13 cellular contexts compared by ENCODE assay signal in the genomic region with DNA sequence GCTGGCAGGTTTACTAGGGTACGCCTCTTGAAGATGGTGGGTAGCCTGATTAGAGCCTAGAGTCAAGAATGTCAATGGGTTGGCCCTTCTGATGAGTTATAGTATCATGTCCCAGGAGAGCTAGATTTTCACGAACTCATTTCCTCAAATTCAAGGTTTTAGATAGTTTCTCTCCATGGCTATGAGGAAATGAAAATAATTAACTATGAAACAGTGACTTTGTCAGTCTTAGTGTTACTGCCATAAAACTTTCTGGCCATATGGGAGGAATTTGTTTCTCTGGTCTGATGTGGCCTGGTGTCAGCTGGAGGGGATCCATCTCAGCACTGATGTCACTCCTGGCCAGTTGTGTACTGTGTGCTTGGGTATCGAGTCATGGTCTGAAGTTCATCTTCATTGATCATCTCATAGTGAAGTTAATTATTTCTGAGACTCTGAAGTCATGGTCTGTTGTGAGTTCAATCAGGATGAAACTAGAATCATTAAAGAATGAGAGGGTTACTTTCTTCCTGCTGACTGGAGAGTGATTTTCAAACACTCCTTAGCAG. TPM values are rescaled to one million over a fixed set of nuclear protein-coding genes. Genes with fewer than 3 reads are reported as not detected.
DNase-seq lines count a peak whose midpoint lies in the region; ATAC-seq and TF ChIP-seq lines count a peak whose summit lies in the region.
"Had no signal": no experiment of that assay in that cellular context is flagged by ENCODE, and none has a peak within 500 bp of the region (broad histone marks: within the 10 kb centered on the region; RNA-seq: fewer than 3 reads in every experiment).

No MANE protein-coding gene starts in this region.

- H3K27ac ChIP-seq in mammary epithelial cell (ENCODE audit: insufficient read depth, low read depth, low read length): peak overlapping the region; percentile 4
- peak overlapping the region; percentile 39 for H3K27ac ChIP-seq in epithelial cell of prostate
- no peak overlapping the region for H3K27ac ChIP-seq in neuronal stem cell (replicated peaks; ENCODE audit: low read length)
- H3K27ac ChIP-seq: skin epidermis had no signal

- peaks cover 14% of the 10 kb centered on the region for H3K4me1 ChIP-seq in mammary epithelial cell (ENCODE audit: insufficient read depth, low read length)
- peaks cover 0 to 4% of the 10 kb centered on the region in 2 donors for H3K4me1 ChIP-seq in neuronal stem cell (ENCODE audit: control insufficient read depth in 2 of 2, insufficient read depth in 1 of 2, low read depth in 1 of 2, low read length in 2 of 2)

- H3K4me3 ChIP-seq in mammary epithelial cell (replicated peaks in 1 of 3; ENCODE audit: insufficient read depth in 1 of 3, low read depth in 2 of 3, low read length in 3 of 3) (no peak overlapping the region), neuronal stem cell (ENCODE audit: low read length in 2 of 2) (no peak overlapping the region)
- H3K4me3 ChIP-seq: skin epidermis had no signal

- H3K9ac ChIP-seq in mammary epithelial cell (ENCODE audit: insufficient read depth, low read length) (no peak overlapping the region), neuronal stem cell (ENCODE audit: low read depth, low read length, poor library complexity) (no peak overlapping the region)

- H3K4me2 ChIP-seq in mammary epithelial cell (ENCODE audit: insufficient read depth, low read depth, low read length) (no peak overlapping the region), neuronal stem cell (ENCODE audit: insufficient read depth, low read length, poor library complexity, severe bottlenecking) (no peak overlapping the region)

- H2AK5ac ChIP-seq in neuronal stem cell (ENCODE audit: low read depth, low read length): no peak overlapping the region

- no peak overlapping the region for H3K4me3 Mint-ChIP-seq in MCF 10A (ENCODE audit: unreplicated experiment)
- H3K4me3 Mint-ChIP-seq in effector memory CD8-positive, alpha-beta T cell: no peak overlapping the region
- H3K4me3 Mint-ChIP-seq: T-helper 1 cell treated with Interleukin-12 subunit alpha and Interleukin-12 subunit beta and Interleukin-4 antibody, amounts not matched to agents 30 μg/mL and 1 μg/mL, for 36 hours had no signal

- no peaks in the 10 kb centered on the region for H3K27me3 Mint-ChIP-seq in MCF 10A (ENCODE audit: insufficient read depth, unreplicated experiment)
- H3K27me3 Mint-ChIP-seq in effector memory CD8-positive, alpha-beta T cell: peaks cover 0 to 9% of the 10 kb centered on the region in 2 donors

- peaks cover 11% of the 10 kb centered on the region for H3K9me3 Mint-ChIP-seq in MCF 10A (ENCODE audit: unreplicated experiment)
- no peaks in the 10 kb centered on the region for H3K9me3 Mint-ChIP-seq in effector memory CD8-positive, alpha-beta T cell

- 86% methylated on average over 3 of the region's 3 CpGs for WGBS in mammary epithelial cell (ENCODE audit: low coverage, missing lambda C conversion rate)
- WGBS in neuronal stem cell (ENCODE audit: extremely low coverage in 2 of 2, insufficient read length in 2 of 2, insufficient replicate concordance in 1 of 2), 2 donors: no CpG with 5 or more reads among the region's 3 CpGs

- H3K4ac ChIP-seq in neuronal stem cell (ENCODE audit: low read length): no peak overlapping the region

- H3K23ac ChIP-seq in neuronal stem cell (ENCODE audit: low read depth, low read length, poor library complexity): no peak overlapping the region

- ATAC-seq in HG03378 (IDR thresholded peaks at IDR 0.05; ENCODE audit: unreplicated experiment) (peak; percentile 78), HG02588 (IDR thresholded peaks at IDR 0.05; ENCODE audit: unreplicated experiment) (no peak)
- no peak for ATAC-seq in effector memory CD8-positive, alpha-beta T cell (replicated peaks)

- no peak for DNase-seq in mammary epithelial cell
- DNase-seq in MCF 10A (ENCODE audit: unreplicated experiment): no peak
- no peak for DNase-seq in epithelial cell of prostate (ENCODE audit: low read depth, low spot score)
- no peak for DNase-seq in effector memory CD8-positive, alpha-beta T cell
- no peak for DNase-seq in neuronal stem cell (ENCODE audit: low spot score)
- DNase-seq in activated T-cell treated with anti-CD3 and anti-CD28 coated beads, Interleukin-2, amount 50 U/mL, for 1 hour: no peak
- DNase-seq: NCI-H2227 treated with DMSO at 0.1 percent for 48 hours, substantia nigra had no signal

- no peak overlapping the region for H3K27ac Mint-ChIP-seq in MCF 10A (ENCODE audit: low read depth, unreplicated experiment)
- H3K27ac Mint-ChIP-seq in effector memory CD8-positive, alpha-beta T cell: no peak overlapping the region
- H3K27ac Mint-ChIP-seq: T-helper 1 cell treated with Interleukin-12 subunit alpha and Interleukin-12 subunit beta and Interleukin-4 antibody, amounts not matched to agents 30 μg/mL and 1 μg/mL, for 36 hours had no signal

- CTCF ChIA-PET in mammary epithelial cell (lab: Charles Lee; ENCODE audit: low non-redundant PET): interaction anchor here (0.7 kb wide), 1 partner anchor 363 kb away, joined by 6 read pairs; no protein-coding TSS in a partner anchor
- CTCF ChIA-PET in MCF 10A (lab: Yijun Ruan, JAX): no interaction called here

- no peak overlapping the region for H4K91ac ChIP-seq in neuronal stem cell (ENCODE audit: low read depth, low read length, poor library complexity)

- POLR2A ChIA-PET in MCF 10A (lab: Yijun Ruan, JAX): interaction anchor here (0.6 kb wide), 1 partner anchor 1139 kb away, joined by 4 read pairs; no protein-coding TSS in a partner anchor

- peak overlapping the region; percentile 18 for H2AFZ ChIP-seq in mammary epithelial cell (ENCODE audit: low read depth, low read length)
- no peak overlapping the region for H2AFZ ChIP-seq in neuronal stem cell (ENCODE audit: low read length)

- intact Hi-C loops in mammary epithelial cell (cut with micrococcal nuclease): no loop called here
- intact Hi-C loops in MCF 10A (cut with micrococcal nuclease): no loop called here

- no peak overlapping the region for H3K14ac ChIP-seq in neuronal stem cell (ENCODE audit: low read length)

- no peaks in the 10 kb centered on the region for H3K9me3 ChIP-seq in mammary epithelial cell (replicated peaks; ENCODE audit: insufficient read depth, low read length)
- H3K9me3 ChIP-seq in neuronal stem cell (replicated peaks in 1 of 2; ENCODE audit: control insufficient read depth in 2 of 2, insufficient read depth in 1 of 2, low read depth in 1 of 2, low read length in 2 of 2): no peaks in the 10 kb centered on the region

- H4K20me1 ChIP-seq in mammary epithelial cell (ENCODE audit: insufficient read depth, low read length): no peaks in the 10 kb centered on the region

- in situ Hi-C loops in mammary epithelial cell (cut with MboI; ENCODE audit: low sequenced_read_pairs in 2 of 2): no loop called here

- no peak overlapping the region for H2BK5ac ChIP-seq in neuronal stem cell (ENCODE audit: low read length)

- H3K36me3 Mint-ChIP-seq in MCF 10A (ENCODE audit: insufficient read depth, unreplicated experiment): no peaks in the 10 kb centered on the region
- peaks cover 3% of the 10 kb centered on the region for H3K36me3 Mint-ChIP-seq in effector memory CD8-positive, alpha-beta T cell (ENCODE audit: insufficient read depth)

- no peaks in the 10 kb centered on the region for H3K4me1 Mint-ChIP-seq in MCF 10A (ENCODE audit: insufficient read depth, unreplicated experiment)
- no peaks in the 10 kb centered on the region for H3K4me1 Mint-ChIP-seq in effector memory CD8-positive, alpha-beta T cell (ENCODE audit: low read depth in 2 of 2)

- no peak overlapping the region for H3K18ac ChIP-seq in neuronal stem cell (ENCODE audit: low read length)

- H3K36me3 ChIP-seq in mammary epithelial cell (ENCODE audit: insufficient read depth, low read length): no peaks in the 10 kb centered on the region
- no peaks in the 10 kb centered on the region for H3K36me3 ChIP-seq in neuronal stem cell (replicated peaks in 1 of 2; ENCODE audit: control insufficient read depth in 2 of 2, insufficient read depth in 2 of 2, low read length in 2 of 2)

- H3K79me1 ChIP-seq in neuronal stem cell (ENCODE audit: low read depth, low read length): no peaks in the 10 kb centered on the region

- no peak overlapping the region for H2BK15ac ChIP-seq in neuronal stem cell (ENCODE audit: low read length)

- dilution Hi-C loops in mammary epithelial cell (cut with HindIII; ENCODE audit: low sequenced_read_pairs): no loop called here

- BruUV-seq in mammary epithelial cell (replicated peaks; lab: Mats Ljungman, UMichigan): no TSS peak
- BruUV-seq in MCF 10A (replicated peaks; lab: Mats Ljungman, UMichigan): no TSS peak

- H2BK12ac ChIP-seq in neuronal stem cell (ENCODE audit: low read length): no peak overlapping the region

- no peak for TF ChIP-seq CTCF in mammary epithelial cell (conservative IDR thresholded peaks at IDR 0.05 in 1 of 2, IDR thresholded peaks at IDR 0.05 in 1 of 2; ENCODE audit: extremely low read depth in 1 of 2, insufficient read depth in 1 of 2, low read depth in 1 of 2, low read length in 2 of 2)
- TF ChIP-seq CTCF in MCF 10A (IDR thresholded peaks at IDR 0.05; ENCODE audit: unreplicated experiment): no peak

- no peak overlapping the region for H4K8ac ChIP-seq in neuronal stem cell (ENCODE audit: low read depth, low read length)

- H2BK120ac ChIP-seq in neuronal stem cell (ENCODE audit: low read depth, low read length): no peak overlapping the region

- no peaks in the 10 kb centered on the region for H3K79me2 ChIP-seq in mammary epithelial cell (ENCODE audit: insufficient read depth, low read length)

- no peaks in the 10 kb centered on the region for H3K27me3 ChIP-seq in mammary epithelial cell (ENCODE audit: insufficient read depth, low read length)
- H3K27me3 ChIP-seq in neuronal stem cell (ENCODE audit: control insufficient read depth in 3 of 3, insufficient read depth in 3 of 3, low read depth in 1 of 3, low read length in 3 of 3): no peaks in the 10 kb centered on the region

RNA-seq across cellular contexts. Expression of gene TNFSF11, which starts 49.4 kb away (rescaled TPM):
- not detected for total RNA-seq in mammary epithelial cell
- not detected for polyA plus RNA-seq in mammary epithelial cell
- not detected for polyA minus RNA-seq in mammary epithelial cell
- not detected in 2 replicates for total RNA-seq in MCF 10A (2022)
- 0.08 TPM for polyA plus RNA-seq in neuronal stem cell (2013, experiment 1 of 2)
- 0.10 TPM for polyA plus RNA-seq in neuronal stem cell (2013, experiment 2 of 2)
- total RNA-seq: A673 had no signal
